22 cellular contexts compared by ENCODE assay signal in genomic region chr9:88628811-88629210, GRCh38.
A peak's percentile ranks its signal among the peaks of the same experiment; 100 is the strongest.
DNase-seq lines count a peak whose midpoint lies in the region; ATAC-seq and TF ChIP-seq lines count a peak whose summit lies in the region.
"Had no signal": no experiment of that assay in that cellular context is flagged by ENCODE, and none has a peak within 500 bp of the region (broad histone marks: within the 10 kb centered on the region; RNA-seq: fewer than 3 reads in every experiment).

No MANE protein-coding gene starts in this region.

- H3K9me3 ChIP-seq in SJSA1 (replicated peaks) (no peaks in the 10 kb centered on the region), tibial artery (peaks cover 0 to 3% (median 0%) of the 10 kb centered on the region in 3 donors)

- H3K27ac ChIP-seq in SJSA1 (peak overlapping the region; percentile 4; the same call in 1 of the 2 replicates), tibial artery (peak overlapping the region; percentile 7 to 33)
- H3K27ac ChIP-seq: BLaER1 treated with 17β-estradiol and CSF1 and Interleukin-3, amounts not matched to agents 10 nM and 100 nM had no signal

- H3K27me3 ChIP-seq in SJSA1 (replicated peaks) (no peaks in the 10 kb centered on the region), tibial artery (no peaks in the 10 kb centered on the region)
- H3K27me3 ChIP-seq: BLaER1 treated with 17β-estradiol and CSF1 and Interleukin-3, amounts not matched to agents 10 nM and 100 nM had no signal

- H3K4me3 ChIP-seq in SJSA1 = no peak overlapping the region
- no peak overlapping the region for H3K4me3 ChIP-seq in tibial artery
- H3K4me3 ChIP-seq: BLaER1 treated with 17β-estradiol and CSF1 and Interleukin-3, amounts not matched to agents 10 nM and 100 nM; GM12878 had no signal

- no peak for TF ChIP-seq CTCF in tibial artery (IDR thresholded peaks at IDR 0.05)

- H3K4me1 ChIP-seq in SJSA1 (replicated peaks) = peaks cover 12% of the 10 kb centered on the region
- peaks cover 3 to 25% (median 4%) of the 10 kb centered on the region in 4 donors for H3K4me1 ChIP-seq in tibial artery
- H3K4me1 ChIP-seq: BLaER1 treated with 17β-estradiol and CSF1 and Interleukin-3, amounts not matched to agents 10 nM and 100 nM had no signal

- ATAC-seq in GM21723 (IDR thresholded peaks at IDR 0.05; ENCODE audit: unreplicated experiment) = no peak
- ATAC-seq in GM18868 (IDR thresholded peaks at IDR 0.05; ENCODE audit: unreplicated experiment) = no peak
- ATAC-seq: GM12878, PC-3, SK-N-SH treated with all-trans-retinoic acid at 6 μM for 48 hours had no signal

- peak; percentile 10 for DNase-seq in ELR (ENCODE audit: low read depth)
- peak in 1 of 2 experiments; percentile 48 for DNase-seq in SJSA1 (ENCODE audit: low read depth in 1 of 2, low spot score in 2 of 2)
- DNase-seq in fibroblast of peridontal ligament (ENCODE audit: extremely low read depth) = peak; percentile 34
- DNase-seq in tibial artery = no peak
- DNase-seq in DMS 273 treated with DMSO at 0.1 percent for 48 hours (lab: John Stamatoyannopoulos, UW) = no peak
- DNase-seq: AML-193; CD4-positive, alpha-beta T cell; DMS53; GDM1; H7; Kasumi-1; NCI-H2029; NCI-H446 treated with DMSO at 0.1 percent for 48 hours; NCI-H526; NCI-H82; NK-92 treated with Interleukin-12 subunit alpha and Interleukin-12 subunit beta, amount 100 ng/mL, for 24 hours; PC-3 had no signal

- no peaks in the 10 kb centered on the region for H3K36me3 ChIP-seq in SJSA1
- H3K36me3 ChIP-seq in tibial artery = no peaks in the 10 kb centered on the region
- H3K36me3 ChIP-seq: BLaER1 treated with 17β-estradiol and CSF1 and Interleukin-3, amounts not matched to agents 10 nM and 100 nM had no signal

- intact Hi-C loops in tibial artery (cut with DNase I; ENCODE audit: low total_unique reads) = no loop called here

Comparison
In these comparisons a context has a peak if more than half of its experiments do, and no peak if none do; other contexts are left out.
1. DNase-seq: peak in ELR (single experiment) and fibroblast of peridontal ligament (single experiment); none in tibial artery (0 of 2) and DMS 273 treated with DMSO at 0.1 percent for 48 hours (single experiment).